In the genomic region with DNA sequence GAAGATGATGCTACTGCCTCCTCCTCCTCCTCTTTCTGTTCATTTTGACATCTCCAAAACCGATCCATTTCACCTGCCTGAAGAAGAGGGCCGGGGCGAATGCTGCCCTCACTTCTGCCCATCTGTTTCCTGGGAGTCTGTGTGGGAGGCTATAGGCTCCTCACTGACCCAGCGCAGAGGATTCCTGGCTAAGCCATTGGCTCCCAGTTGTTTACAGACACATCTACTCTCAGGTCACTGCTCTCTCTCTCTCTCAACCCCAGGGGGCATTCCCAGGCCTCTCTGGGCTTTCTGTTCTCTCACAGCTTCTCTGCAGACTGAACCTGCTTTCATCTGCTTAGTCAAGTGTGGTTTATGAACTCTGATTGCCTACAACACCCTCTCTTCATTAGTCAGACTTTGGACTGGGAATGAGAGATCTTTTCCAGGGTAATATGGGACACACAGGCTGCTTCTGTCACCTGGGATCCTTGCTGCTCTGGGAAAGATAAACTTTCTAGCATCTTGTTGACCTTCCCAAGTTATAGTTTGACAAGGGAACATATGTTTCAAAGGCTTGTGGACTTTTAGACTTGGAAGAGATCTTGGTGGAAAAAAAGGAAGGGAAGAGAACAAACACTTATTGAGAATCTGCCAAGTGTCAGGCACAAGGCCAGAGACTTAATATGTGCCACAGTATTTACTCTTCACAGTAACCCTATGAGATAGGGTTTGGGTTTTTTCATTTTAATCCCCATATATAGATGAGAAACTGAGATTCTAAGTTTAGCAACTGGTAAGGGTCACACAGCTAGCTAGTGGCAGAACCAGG, we compare ENCODE assay signal across 9 cellular contexts. TPM values are rescaled to one million over a fixed set of nuclear protein-coding genes. Genes with fewer than 3 reads are reported as not detected.
A peak's percentile ranks its signal among the peaks of the same experiment; 100 is the strongest.
DNase-seq lines count a peak whose midpoint lies in the region; ATAC-seq and TF ChIP-seq lines count a peak whose summit lies in the region.
"Had no signal": no experiment of that assay in that cellular context is flagged by ENCODE, and none has a peak within 500 bp of the region (broad histone marks: within the 10 kb centered on the region; RNA-seq: fewer than 3 reads in every experiment).

No MANE protein-coding gene starts in this region.

- H3K4me3 ChIP-seq in Caco-2 (ENCODE audit: low read depth, low read length) = no peak overlapping the region
- H3K4me3 ChIP-seq: SK-N-MC had no signal

- DNase-seq in Caco-2 = peak; percentile 82 to 92
- DNase-seq in T follicular helper cell (ENCODE audit: low read depth) = peak; percentile 28
- peak; percentile 30 for DNase-seq in cerebellar cortex (ENCODE audit: low spot score)
- DNase-seq in natural killer cell = no peak
- DNase-seq in NCI-H1694 (lab: John Stamatoyannopoulos, UW) = no peak
- no peak for DNase-seq in GDM1 (lab: John Stamatoyannopoulos, UW)

- H3K4me1 Mint-ChIP-seq in Caco-2 (ENCODE audit: low read depth, unreplicated experiment) = peaks cover 43% of the 10 kb centered on the region
- H3K4me1 Mint-ChIP-seq in natural killer cell = peaks cover 17 to 24% of the 10 kb centered on the region in 2 donors

- no peaks in the 10 kb centered on the region for H3K9me3 ChIP-seq in Caco-2

- H3K36me3 Mint-ChIP-seq in Caco-2 (ENCODE audit: insufficient read depth, unreplicated experiment) (peaks cover 19% of the 10 kb centered on the region), natural killer cell (no peaks in the 10 kb centered on the region)

- H3K27ac Mint-ChIP-seq in Caco-2 (ENCODE audit: unreplicated experiment) = peak overlapping the region; percentile 74
- peak overlapping the region in 1 of 2 donors; percentile 64 for H3K27ac Mint-ChIP-seq in natural killer cell

- H3K27me3 Mint-ChIP-seq in Caco-2 (ENCODE audit: insufficient read depth, unreplicated experiment) (no peaks in the 10 kb centered on the region), natural killer cell (ENCODE audit: low read depth in 2 of 2) (peaks cover 0 to 2% of the 10 kb centered on the region in 2 donors)

- POLR2A ChIA-PET in Caco-2 (lab: Charles Lee) = interaction anchor here (0.7 kb wide), 1 partner anchor 31 kb away, joined by 3 read pairs; no protein-coding TSS in a partner anchor

- TSS peak; percentile 26 for BruUV-seq in Caco-2 (replicated peaks; lab: Mats Ljungman, UMichigan)

- H3K4me3 Mint-ChIP-seq in Caco-2 (ENCODE audit: unreplicated experiment) = peak overlapping the region; percentile 59
- no peak overlapping the region for H3K4me3 Mint-ChIP-seq in natural killer cell

- peaks cover 45% of the 10 kb centered on the region for H3K4me1 ChIP-seq in Caco-2

- no peaks in the 10 kb centered on the region for H3K36me3 ChIP-seq in Caco-2 (ENCODE audit: control insufficient read depth, insufficient read depth, low read length)

- intact Hi-C loops in Caco-2 (cut with micrococcal nuclease; ENCODE audit: unreplicated experiment) (loop anchor here (1.0 kb wide), 2 partner anchors 13 to 29 kb away; no protein-coding TSS in a partner anchor), natural killer cell (cut with micrococcal nuclease) (no loop called here)

- peak in 1 of 2 experiments; percentile 23 for TF ChIP-seq CTCF in Caco-2 (IDR thresholded peaks at IDR 0.05; ENCODE audit: insufficient read depth in 1 of 2, low read depth in 1 of 2, low read length in 1 of 2, severe bottlenecking in 1 of 2, unreplicated experiment in 1 of 2)
- TF ChIP-seq CTCF in natural killer cell (IDR thresholded peaks at IDR 0.05) = no peak

- no peaks in the 10 kb centered on the region for H3K9me3 Mint-ChIP-seq in Caco-2 (ENCODE audit: unreplicated experiment)
- H3K9me3 Mint-ChIP-seq in natural killer cell = no peaks in the 10 kb centered on the region

- H3K27me3 ChIP-seq in Caco-2 (replicated peaks; ENCODE audit: control insufficient read depth, insufficient read depth, low read length) = no peaks in the 10 kb centered on the region

- CTCF ChIA-PET in Caco-2 (lab: Charles Lee) = interaction anchor here (0.5 to 1.0 kb wide), 3 partner anchors 14 to 204 kb away, joined by 3 to 4 read pairs (median 4); no protein-coding TSS in a partner anchor

- ATAC-seq in GM19438 (IDR thresholded peaks at IDR 0.05; ENCODE audit: low read depth, unreplicated experiment) (peak; percentile 50), HG03432 (IDR thresholded peaks at IDR 0.05; ENCODE audit: unreplicated experiment) (peak; percentile 65), natural killer cell (peak; percentile 63 to 80 (median 73))

RNA-seq across cellular contexts. Expression of a gene that starts 30.2 kb away (rescaled TPM):
- total RNA-seq in Caco-2 (2022) (54.2 and 58.6 TPM in 2 replicates), natural killer cell (100 to 1,000 TPM; 163 to 187 (median 169) TPM)

Comparison
In these comparisons a context has a peak if more than half of its experiments do, and no peak if none do; other contexts are left out.
1. DNase-seq: peak in Caco-2 (2 of 2), T follicular helper cell (single experiment) and cerebellar cortex (single experiment); none in natural killer cell (single experiment), NCI-H1694 (single experiment) and GDM1 (single experiment).
2. Peak in every context shown above with its lines, with median percentiles within 50 percentile points of each other: ATAC-seq.